In the genomic region with DNA sequence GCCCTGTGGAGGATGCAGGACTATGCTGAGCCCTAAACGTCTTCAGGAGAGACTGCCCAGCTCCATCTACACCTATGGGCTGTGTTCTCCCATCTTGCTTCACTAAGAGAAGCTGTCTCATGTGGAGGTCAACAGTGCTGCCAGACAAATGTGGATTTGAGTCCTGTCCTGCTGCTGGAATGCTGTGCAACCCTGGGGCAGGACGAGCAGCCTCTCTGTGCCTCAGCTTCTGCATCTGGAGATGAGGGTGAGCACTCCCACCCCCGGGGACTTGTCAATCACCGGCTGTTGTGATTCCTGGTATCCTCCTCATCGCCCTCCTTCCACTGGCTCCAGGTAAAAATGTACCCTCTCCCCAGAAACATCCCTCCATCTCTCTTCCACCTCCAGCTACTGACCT, we compare ENCODE assay signal across 28 cellular contexts. TPM values are rescaled to one million over a fixed set of nuclear protein-coding genes. Genes with fewer than 3 reads are reported as not detected.
A peak's percentile ranks its signal among the peaks of the same experiment; 100 is the strongest.
DNase-seq lines count a peak whose midpoint lies in the region; ATAC-seq, FAIRE-seq and TF ChIP-seq lines count a peak whose summit lies in the region.
"Had no signal": no experiment of that assay in that cellular context is flagged by ENCODE, and none has a peak within 500 bp of the region (broad histone marks: within the 10 kb centered on the region; RNA-seq: fewer than 3 reads in every experiment).

No MANE protein-coding gene starts in this region.

- no peak for TF ChIP-seq RAD21 in H1 (IDR thresholded peaks at IDR 0.05 in 1 of 2, conservative IDR thresholded peaks at IDR 0.05 in 1 of 2; ENCODE audit: low read depth in 2 of 2, low read length in 2 of 2)

- POLR2A ChIA-PET in H1 (lab: Charles Lee; ENCODE audit: partially characterized antibody) = interaction anchor here (0.6 to 2.2 kb wide), 4 partner anchors 10 to 113 kb away, joined by 3 to 7 read pairs (median 4); a partner anchor contains a TSS

- no peak for TF ChIP-seq EP300 in H1 (IDR thresholded peaks at IDR 0.05; ENCODE audit: borderline replicate concordance in 1 of 2, low read depth in 2 of 2, low read length in 2 of 2)

- H3K9me3 Mint-ChIP-seq in osteocyte (ENCODE audit: unreplicated experiment) (no peaks in the 10 kb centered on the region), type B pancreatic cell (no peaks in the 10 kb centered on the region)
- no peaks in the 10 kb centered on the region for H3K9me3 Mint-ChIP-seq in activated T-helper 1 cell treated with anti-CD3 and anti-CD28 coated beads, Interleukin-12 subunit alpha, Interleukin-12 subunit beta, Interleukin-2, Interleukin-4 antibody, amounts not matched to agents 30 ng/mL and 10 ng/mL and 1 ng/mL, durations not matched to agents 14 hours and 24 hours and 36 hours

- peak overlapping the region; percentile 34; the same call in 1 of the 2 replicates for H2BK20ac ChIP-seq in H1 (ENCODE audit: low read length)

- peaks cover 18% of the 10 kb centered on the region for H3K79me1 ChIP-seq in H1 (ENCODE audit: low read depth, low read length)

- H3K23ac ChIP-seq in H1 (ENCODE audit: insufficient read length) = no peak overlapping the region

- no peak overlapping the region for H2BK120ac ChIP-seq in H1 (replicated peaks; ENCODE audit: low read depth, low read length)

- no peak for ATAC-seq in GM21423 (IDR thresholded peaks at IDR 0.05; ENCODE audit: unreplicated experiment)
- ATAC-seq: activated CD8-positive, alpha-beta T cell treated with anti-CD3 and anti-CD28 coated beads, Interleukin-2, amount 10 ng/mL, durations not matched to agents 7 days and 5 days; mucosa of descending colon had no signal

- H3K4me1 Mint-ChIP-seq in osteocyte (ENCODE audit: unreplicated experiment) (peaks cover 72% of the 10 kb centered on the region), type B pancreatic cell (ENCODE audit: unreplicated experiment) (peaks cover 47% of the 10 kb centered on the region)
- H3K4me1 Mint-ChIP-seq in activated T-helper 1 cell treated with anti-CD3 and anti-CD28 coated beads, Interleukin-12 subunit alpha, Interleukin-12 subunit beta, Interleukin-2, Interleukin-4 antibody, amounts not matched to agents 30 ng/mL and 10 ng/mL and 1 ng/mL, durations not matched to agents 14 hours and 24 hours and 36 hours (ENCODE audit: low read depth) = peaks cover 24% of the 10 kb centered on the region

- 94% methylated on average over 5 of the region's 5 CpGs; no CpG with 5 or more reads in 1 of the 2 experiments for WGBS in H1 (ENCODE audit: extremely low coverage in 1 of 2, insufficient coverage in 1 of 2, insufficient read length in 1 of 2, insufficient replicate concordance in 2 of 2, low coverage in 1 of 2, low lambda C conversion rate in 2 of 2, missing lambda C conversion rate in 1 of 2), 2 experiments

- H3K27me3 ChIP-seq in BLaER1 = no peaks in the 10 kb centered on the region
- H3K27me3 ChIP-seq in Karpas-422 (ENCODE audit: low read length) = no peaks in the 10 kb centered on the region
- no peaks in the 10 kb centered on the region for H3K27me3 ChIP-seq in H1 (replicated peaks in 1 of 4; ENCODE audit: control insufficient read depth in 3 of 4, extremely low read depth in 1 of 4, insufficient read depth in 3 of 4, low read length in 3 of 4)
- H3K27me3 ChIP-seq: spleen, stomach, upper lobe of left lung had no signal

- TF ChIP-seq CTCF in H1 (IDR thresholded peaks at IDR 0.05; ENCODE audit: control extremely low read depth in 1 of 3, insufficient read depth in 1 of 3, low read depth in 1 of 3, low read length in 3 of 3) (no peak), osteocyte (IDR thresholded peaks at IDR 0.05) (no peak), type B pancreatic cell (conservative IDR thresholded peaks at IDR 0.05) (no peak)

- H3K4ac ChIP-seq in H1 (replicated peaks; ENCODE audit: insufficient read length, low read depth, low read length) = no peak overlapping the region

- no peak overlapping the region for H2BK15ac ChIP-seq in H1 (ENCODE audit: low read length)

- H3K9ac ChIP-seq in BLaER1 (no peak overlapping the region; the same call in 1 of the 2 replicates), Karpas-422 (ENCODE audit: low read length) (no peak overlapping the region), H1 (replicated peaks in 1 of 4; ENCODE audit: extremely low read depth in 1 of 4, low read depth in 3 of 4, low read length in 3 of 4) (no peak overlapping the region)

- DNase-seq in Karpas-422 (no peak), H1 (ENCODE audit: low read depth in 1 of 2, low spot score in 2 of 2) (no peak), osteocyte (ENCODE audit: extremely low spot score, unreplicated experiment) (no peak), type B pancreatic cell (ENCODE audit: extremely low spot score, unreplicated experiment) (no peak)
- DNase-seq in activated T-helper 1 cell treated with anti-CD3 and anti-CD28 coated beads, Interleukin-12 subunit alpha, Interleukin-12 subunit beta, Interleukin-2, Interleukin-4 antibody, amounts not matched to agents 30 ng/mL and 10 ng/mL and 1 ng/mL, durations not matched to agents 14 hours and 24 hours and 36 hours (ENCODE audit: low spot score) = no peak
- DNase-seq: activated CD4-positive, CD25-positive, alpha-beta regulatory T cell; activated CD8-positive, alpha-beta T cell treated with anti-CD3 and anti-CD28 coated beads, Interleukin-2, amount 10 ng/mL, durations not matched to agents 7 days and 5 days; activated naive CD4-positive, alpha-beta T cell treated with anti-CD3 and anti-CD28 coated beads, Interleukin-2, amount 50 U/mL, for 16 hours; activated T-cell treated with anti-CD3 and anti-CD28 coated beads, Interleukin-2, amount 50 U/mL, for 48 hours; aorta; central memory CD4-positive, alpha-beta T cell; KBM-7; mucosa of descending colon; NCI-H1436; NCI-H2171; NCI-H526 treated with DMSO at 0.1 percent for 48 hours; spleen; stimulated activated CD4-positive, alpha-beta T cell treated with anti-CD3 and anti-CD28 coated beads, Interleukin-4, amount 100 ng/mL, for 4 hours; stomach; upper lobe of left lung had no signal

- peaks cover 16% of the 10 kb centered on the region for H3K36me3 ChIP-seq in BLaER1
- 0 out of 2 replicates have a peak, but pooled peaks cover 2% of the 10 kb centered on the region for H3K36me3 ChIP-seq in Karpas-422 (ENCODE audit: insufficient read depth, low read length)
- H3K36me3 ChIP-seq in H1 (ENCODE audit: control insufficient read depth in 2 of 4, insufficient read depth in 4 of 4, low read length in 3 of 4) = no peaks in the 10 kb centered on the region
- H3K36me3 ChIP-seq: HAP-1, spleen, stomach had no signal

- no peaks in the 10 kb centered on the region for H3K9me3 ChIP-seq in BLaER1
- H3K9me3 ChIP-seq in Karpas-422 (ENCODE audit: low read length) = no peaks in the 10 kb centered on the region
- no peaks in the 10 kb centered on the region for H3K9me3 ChIP-seq in H1 (ENCODE audit: insufficient read depth in 2 of 2, low read depth in 1 of 2, low read length in 1 of 2)
- H3K9me3 ChIP-seq: HAP-1, mucosa of descending colon, spleen, stomach, upper lobe of left lung had no signal

- H3K56ac ChIP-seq in H1 (replicated peaks; ENCODE audit: insufficient read length, low read depth, low read length) = no peak overlapping the region

- H3K4me2 ChIP-seq in BLaER1 (peak overlapping the region; percentile 98), Karpas-422 (ENCODE audit: low read depth, low read length, poor library complexity, severe bottlenecking) (no peak overlapping the region), H1 (ENCODE audit: insufficient read depth in 1 of 2, low read depth in 2 of 2, low read length in 2 of 2) (no peak overlapping the region)

- H2AFZ ChIP-seq in Karpas-422 (ENCODE audit: low read length) (no peak overlapping the region), H1 (ENCODE audit: low read length) (no peak overlapping the region)

- no peak for FAIRE-seq in H1 (lab: Jason Lieb, UNC)
- FAIRE-seq: islet of Langerhans had no signal

- H3K27me3 Mint-ChIP-seq in osteocyte (ENCODE audit: unreplicated experiment) (no peaks in the 10 kb centered on the region), type B pancreatic cell (no peaks in the 10 kb centered on the region)
- no peaks in the 10 kb centered on the region for H3K27me3 Mint-ChIP-seq in activated T-helper 1 cell treated with anti-CD3 and anti-CD28 coated beads, Interleukin-12 subunit alpha, Interleukin-12 subunit beta, Interleukin-2, Interleukin-4 antibody, amounts not matched to agents 30 ng/mL and 10 ng/mL and 1 ng/mL, durations not matched to agents 14 hours and 24 hours and 36 hours (ENCODE audit: insufficient read depth)

- CTCF ChIA-PET in H1 (lab: Charles Lee; ENCODE audit: partially characterized antibody) = interaction anchor here (0.6 to 7.1 kb wide), 2 partner anchors 12 to 24 kb away, joined by 4 to 66 read pairs; no protein-coding TSS in a partner anchor

- H2AK5ac ChIP-seq in H1 (ENCODE audit: low read depth, low read length) = no peak overlapping the region

- no peak overlapping the region for H4K5ac ChIP-seq in H1 (ENCODE audit: insufficient read length, low read depth, low read length)

- peaks cover 2% of the 10 kb centered on the region; the same call in 1 of the 2 replicates for H3K23me2 ChIP-seq in H1 (ENCODE audit: low read depth, low read length)

- H3K9me2 ChIP-seq in Karpas-422 (replicated peaks; ENCODE audit: insufficient read depth, low read length) = no peaks in the 10 kb centered on the region

- H4K20me1 ChIP-seq in BLaER1 = peaks cover 98% of the 10 kb centered on the region
- peaks cover 15% of the 10 kb centered on the region; the same call in 1 of the 2 replicates for H4K20me1 ChIP-seq in Karpas-422 (ENCODE audit: insufficient read depth, low read depth, low read length)
- H4K20me1 ChIP-seq in H1 (replicated peaks in 1 of 2; ENCODE audit: control insufficient read depth in 1 of 2, insufficient read depth in 2 of 2, low read length in 2 of 2) = peaks cover 14 to 32% of the 10 kb centered on the region in 2 experiments

- H3K27ac Mint-ChIP-seq in osteocyte (ENCODE audit: unreplicated experiment) (peak overlapping the region; percentile 31), type B pancreatic cell (no peak overlapping the region)
- H3K27ac Mint-ChIP-seq in activated T-helper 1 cell treated with anti-CD3 and anti-CD28 coated beads, Interleukin-12 subunit alpha, Interleukin-12 subunit beta, Interleukin-2, Interleukin-4 antibody, amounts not matched to agents 30 ng/mL and 10 ng/mL and 1 ng/mL, durations not matched to agents 14 hours and 24 hours and 36 hours = no peak overlapping the region
- H3K27ac Mint-ChIP-seq: activated CD8-positive, alpha-beta T cell treated with anti-CD3 and anti-CD28 coated beads, Interleukin-2, amount 10 ng/mL, durations not matched to agents 7 days and 5 days had no signal

- H3K4me3 ChIP-seq in BLaER1 = no peak overlapping the region
- H3K4me3 ChIP-seq in Karpas-422 (ENCODE audit: low read length) = no peak overlapping the region
- no peak overlapping the region for H3K4me3 ChIP-seq in H1 (ENCODE audit: extremely low read depth in 1 of 4, insufficient read depth in 2 of 4, low read depth in 3 of 4, low read length in 4 of 4)
- H3K4me3 ChIP-seq: HAP-1, mucosa of descending colon, spleen, stomach, upper lobe of left lung had no signal

- intact Hi-C loops in activated T-helper 1 cell treated with anti-CD3 and anti-CD28 coated beads, Interleukin-12 subunit alpha, Interleukin-12 subunit beta, Interleukin-2, Interleukin-4 antibody, amounts not matched to agents 30 ng/mL and 10 ng/mL and 1 ng/mL, durations not matched to agents 14 hours and 24 hours and 36 hours (cut with micrococcal nuclease) = no loop called here

- H3K36me3 Mint-ChIP-seq in osteocyte (ENCODE audit: unreplicated experiment) = peaks cover 3% of the 10 kb centered on the region
- peaks cover 8% of the 10 kb centered on the region for H3K36me3 Mint-ChIP-seq in activated T-helper 1 cell treated with anti-CD3 and anti-CD28 coated beads, Interleukin-12 subunit alpha, Interleukin-12 subunit beta, Interleukin-2, Interleukin-4 antibody, amounts not matched to agents 30 ng/mL and 10 ng/mL and 1 ng/mL, durations not matched to agents 14 hours and 24 hours and 36 hours (ENCODE audit: low read depth)
- H3K36me3 Mint-ChIP-seq in type B pancreatic cell = no peaks in the 10 kb centered on the region

- H2BK5ac ChIP-seq in H1 (ENCODE audit: low read depth, low read length) = no peak overlapping the region

- no peak overlapping the region for H4K8ac ChIP-seq in H1 (ENCODE audit: extremely low read depth, insufficient read depth, low read length)

- peak overlapping the region; percentile 79; the same call in 1 of the 2 replicates for H3K27ac ChIP-seq in BLaER1
- peak overlapping the region; percentile 88; the same call in 1 of the 2 replicates for H3K27ac ChIP-seq in Karpas-422 (ENCODE audit: low read length)
- H3K27ac ChIP-seq in H1 (ENCODE audit: low read depth, low read length) = no peak overlapping the region
- H3K27ac ChIP-seq: epithelial cell of prostate, stomach, upper lobe of left lung had no signal

- H3K79me2 ChIP-seq in Karpas-422 (ENCODE audit: low read length) = peaks cover 97% of the 10 kb centered on the region
- peaks cover 3 to 87% of the 10 kb centered on the region in 2 experiments; a peak in 3 of 4 replicates for H3K79me2 ChIP-seq in H1 (ENCODE audit: control insufficient read depth in 1 of 2, insufficient read depth in 2 of 2, low read length in 2 of 2)

- no peak overlapping the region for H2BK12ac ChIP-seq in H1 (ENCODE audit: low read depth, low read length)

- no peak overlapping the region for H3K14ac ChIP-seq in H1 (ENCODE audit: insufficient read length)

- H3K4me1 ChIP-seq in BLaER1 = peaks cover 87% of the 10 kb centered on the region
- peaks cover 63% of the 10 kb centered on the region for H3K4me1 ChIP-seq in Karpas-422 (ENCODE audit: low read length)
- peaks cover 16 to 29% (median 21%) of the 10 kb centered on the region in 4 experiments for H3K4me1 ChIP-seq in H1 (replicated peaks in 1 of 4; ENCODE audit: control insufficient read depth in 3 of 4, insufficient read depth in 4 of 4, low read length in 3 of 4)
- H3K4me1 ChIP-seq: HAP-1 had no signal

- no peak for TF ChIP-seq POLR2A in H1 (IDR thresholded peaks at IDR 0.05; ENCODE audit: control extremely low read depth in 1 of 2, low read depth in 2 of 2, low read length in 2 of 2)

- no peak overlapping the region for H3K4me3 Mint-ChIP-seq in osteocyte (ENCODE audit: unreplicated experiment)
- H3K4me3 Mint-ChIP-seq in activated T-helper 1 cell treated with anti-CD3 and anti-CD28 coated beads, Interleukin-12 subunit alpha, Interleukin-12 subunit beta, Interleukin-2, Interleukin-4 antibody, amounts not matched to agents 30 ng/mL and 10 ng/mL and 1 ng/mL, durations not matched to agents 14 hours and 24 hours and 36 hours = no peak overlapping the region
- no peak overlapping the region for H3K4me3 Mint-ChIP-seq in type B pancreatic cell
- H3K4me3 Mint-ChIP-seq: activated CD8-positive, alpha-beta T cell treated with anti-CD3 and anti-CD28 coated beads, Interleukin-2, amount 10 ng/mL, durations not matched to agents 7 days and 5 days had no signal

- H3K18ac ChIP-seq in H1 (ENCODE audit: extremely low read depth, low read length) = no peak overlapping the region

- H4K91ac ChIP-seq in H1 (replicated peaks; ENCODE audit: insufficient read length, low read length) = no peak overlapping the region

RNA-seq across cellular contexts. Expression of a gene that starts 16.3 kb away (rescaled TPM):
- total RNA-seq in Karpas-422 (2014; rRNA removed; shearing (Covaris generic); ENCODE audit: low replicate concordance) = 35.9 and 65.5 TPM in 2 replicates
- total RNA-seq in H1 (2021; fragmentation: NEBNext Ultra II Directional; extraction: Animal tissue kit (Norgen Biotek cat#: 25700)) = 36.6 and 37.2 TPM in 2 replicates
- polyA plus RNA-seq in H1 (2011; rRNA removed) = 17.6 and 22.4 TPM in 2 replicates
- polyA plus RNA-seq in H1 (2011; cell fraction: cytosol; rRNA removed) = 15.2 TPM
- 31.3 TPM for polyA plus RNA-seq in H1 (2011; cell fraction: nucleus; rRNA removed)
- polyA plus RNA-seq in H1 (2012, experiment 1 of 2) = 29.7 to 35.7 TPM (median 31.8 TPM) in 4 replicates
- 13.3 TPM for polyA plus RNA-seq in H1 (2012, experiment 2 of 2)
- 18.0 TPM for polyA plus RNA-seq in H1 (2013, experiment 1 of 2)
- polyA plus RNA-seq in H1 (2013, experiment 2 of 2) = 17.5 TPM
- polyA minus RNA-seq in H1 (2011; rRNA and poly(A)+ RNA removed) = 19.7 and 27.4 TPM in 2 replicates
- polyA minus RNA-seq in H1 (2011; cell fraction: cytosol; rRNA and poly(A)+ RNA removed) = 28.3 TPM
- polyA minus RNA-seq in H1 (2011; cell fraction: nucleus; rRNA and poly(A)+ RNA removed) = 32.3 TPM
- total RNA-seq in osteocyte = 47.4 and 53.1 TPM in 2 replicates
- 39.6 and 41.4 TPM in 2 replicates for total RNA-seq in activated T-helper 1 cell treated with anti-CD3 and anti-CD28 coated beads, Interleukin-12 subunit alpha, Interleukin-12 subunit beta, Interleukin-2, Interleukin-4 antibody, amounts not matched to agents 30 ng/mL and 10 ng/mL and 1 ng/mL, durations not matched to agents 14 hours and 24 hours and 36 hours
- total RNA-seq in type B pancreatic cell (ENCODE audit: low replicate concordance) = 46.6 and 48.7 TPM in 2 replicates

RNA-seq across cellular contexts. Expression of a gene that starts 40.5 kb away (rescaled TPM):
- total RNA-seq in Karpas-422 (2014; rRNA removed; shearing (Covaris generic); ENCODE audit: low replicate concordance) = 0.71 TPM in 1 of 2 replicates, not detected in the other
- total RNA-seq in H1 (2021; fragmentation: NEBNext Ultra II Directional; extraction: Animal tissue kit (Norgen Biotek cat#: 25700)) = 0.32 and 0.33 TPM in 2 replicates
- 0.11 TPM in 1 of 2 replicates, not detected in the other for polyA plus RNA-seq in H1 (2011; rRNA removed)
- 0.30 TPM for polyA plus RNA-seq in H1 (2011; cell fraction: cytosol; rRNA removed)
- polyA plus RNA-seq in H1 (2011; cell fraction: nucleus; rRNA removed) = 0.17 TPM
- 0.19 to 0.40 TPM (median 0.35 TPM) in 4 replicates for polyA plus RNA-seq in H1 (2012, experiment 1 of 2)
- 0.37 TPM for polyA plus RNA-seq in H1 (2012, experiment 2 of 2)
- polyA plus RNA-seq in H1 (2013, experiment 1 of 2) = 0.55 TPM
- 0.64 TPM for polyA plus RNA-seq in H1 (2013, experiment 2 of 2)
- 0.44 TPM in 1 of 2 replicates, not detected in the other for polyA minus RNA-seq in H1 (2011; rRNA and poly(A)+ RNA removed)
- not detected for polyA minus RNA-seq in H1 (2011; cell fraction: cytosol; rRNA and poly(A)+ RNA removed)
- not detected for polyA minus RNA-seq in H1 (2011; cell fraction: nucleus; rRNA and poly(A)+ RNA removed)
- total RNA-seq in osteocyte (not detected in 2 replicates), type B pancreatic cell (ENCODE audit: low replicate concordance) (not detected in 2 replicates)
- not detected in 2 replicates for total RNA-seq in activated T-helper 1 cell treated with anti-CD3 and anti-CD28 coated beads, Interleukin-12 subunit alpha, Interleukin-12 subunit beta, Interleukin-2, Interleukin-4 antibody, amounts not matched to agents 30 ng/mL and 10 ng/mL and 1 ng/mL, durations not matched to agents 14 hours and 24 hours and 36 hours
- total RNA-seq: activated CD8-positive, alpha-beta T cell treated with anti-CD3 and anti-CD28 coated beads, Interleukin-2, amount 10 ng/mL, durations not matched to agents 7 days and 5 days; aorta; G401; lower leg skin; mucosa of descending colon; spleen; stomach; upper lobe of left lung had no signal
- polyA plus RNA-seq: AG04450, aorta, stomach had no signal

RNA-seq across cellular contexts. Expression of a gene that starts 40.7 kb away (rescaled TPM):
- total RNA-seq in Karpas-422 (2014; rRNA removed; shearing (Covaris generic); ENCODE audit: low replicate concordance) = 4.7 and 15.1 TPM in 2 replicates
- 4.2 and 4.5 TPM in 2 replicates for total RNA-seq in H1 (2021; fragmentation: NEBNext Ultra II Directional; extraction: Animal tissue kit (Norgen Biotek cat#: 25700))
- polyA plus RNA-seq in H1 (2011; rRNA removed) = 2.1 and 2.8 TPM in 2 replicates
- polyA plus RNA-seq in H1 (2011; cell fraction: cytosol; rRNA removed) = 3.1 TPM
- 4.2 TPM for polyA plus RNA-seq in H1 (2011; cell fraction: nucleus; rRNA removed)
- polyA plus RNA-seq in H1 (2012, experiment 1 of 2) = 3.6 to 5.5 TPM (median 4.1 TPM) in 4 replicates
- polyA plus RNA-seq in H1 (2012, experiment 2 of 2) = 1.7 TPM
- polyA plus RNA-seq in H1 (2013, experiment 1 of 2) = 3.3 TPM
- polyA plus RNA-seq in H1 (2013, experiment 2 of 2) = 2.9 TPM
- polyA minus RNA-seq in H1 (2011; rRNA and poly(A)+ RNA removed) = 1.9 TPM in 2 replicates
- polyA minus RNA-seq in H1 (2011; cell fraction: cytosol; rRNA and poly(A)+ RNA removed) = 2.9 TPM
- 4.1 TPM for polyA minus RNA-seq in H1 (2011; cell fraction: nucleus; rRNA and poly(A)+ RNA removed)
- total RNA-seq in osteocyte (5.3 and 5.5 TPM in 2 replicates), type B pancreatic cell (ENCODE audit: low replicate concordance) (4.3 and 8.5 TPM in 2 replicates)
- 4.4 and 5.6 TPM in 2 replicates for total RNA-seq in activated T-helper 1 cell treated with anti-CD3 and anti-CD28 coated beads, Interleukin-12 subunit alpha, Interleukin-12 subunit beta, Interleukin-2, Interleukin-4 antibody, amounts not matched to agents 30 ng/mL and 10 ng/mL and 1 ng/mL, durations not matched to agents 14 hours and 24 hours and 36 hours
